Comparison of ENCODE assay signal across 1 cellular context in genomic region chr17:50419577-50419976, GRCh38.
TF ChIP-seq lines count a peak whose summit lies in the region.

No MANE protein-coding gene starts in this region.

TF ChIP-seq in HEK293, 187 proteins besides CTCF, POLR2A, EP300 and RAD21:
- peak; percentile 52; the same call in 1 of the 2 replicates for TF ChIP-seq ZNF677 (tag by site-specific recombination; IDR thresholded peaks at IDR 0.05)
